In genomic region chr1:16938351-16939321, GRCh38 we compare ENCODE assay signal across 23 cellular contexts. TPM values are rescaled to one million over a fixed set of nuclear protein-coding genes. Genes with fewer than 3 reads are reported as not detected.
DNase-seq lines count a peak whose midpoint lies in the region; ATAC-seq and TF ChIP-seq lines count a peak whose summit lies in the region.
"Had no signal": no experiment of that assay in that cellular context is flagged by ENCODE, and none has a peak within 500 bp of the region (broad histone marks: within the 10 kb centered on the region; RNA-seq: fewer than 3 reads in every experiment).

No MANE protein-coding gene starts in this region.

- TF ChIP-seq CTCF in nephron (IDR thresholded peaks at IDR 0.05; ENCODE audit: unreplicated experiment in 3 of 3): no peak
- TF ChIP-seq CTCF in mesothelial cell of epicardium (IDR thresholded peaks at IDR 0.05; ENCODE audit: unreplicated experiment): no peak

- H3K4me3 Mint-ChIP-seq in activated T-helper 17 cell treated with anti-CD3 and anti-CD28 coated beads, Interleukin-2, amount 50 U/mL, for 72 hours: no peak overlapping the region
- H3K4me3 Mint-ChIP-seq in nephron: peak overlapping the region in 2 of 3 experiments; percentile 30 to 37
- no peak overlapping the region for H3K4me3 Mint-ChIP-seq in mesothelial cell of epicardium
- H3K4me3 Mint-ChIP-seq: activated T-cell treated with anti-CD3 and anti-CD28 coated beads, Interleukin-2, amount 50 U/mL, for 72 hours; neural crest cell had no signal

- H3K4me1 Mint-ChIP-seq in activated T-helper 17 cell treated with anti-CD3 and anti-CD28 coated beads, Interleukin-2, amount 50 U/mL, for 72 hours: no peaks in the 10 kb centered on the region
- H3K4me1 Mint-ChIP-seq in nephron (no peaks in the 10 kb centered on the region), mesothelial cell of epicardium (no peaks in the 10 kb centered on the region)
- H3K4me1 Mint-ChIP-seq: neural crest cell had no signal

- H3K36me3 ChIP-seq in ES-I3 (ENCODE audit: insufficient read depth, low read length): no peaks in the 10 kb centered on the region
- H3K36me3 ChIP-seq in iPS-15b (ENCODE audit: control insufficient read depth, insufficient read depth, low read length): peaks cover 19% of the 10 kb centered on the region
- H3K36me3 ChIP-seq: prostate gland had no signal

- H3K27me3 Mint-ChIP-seq in activated T-helper 17 cell treated with anti-CD3 and anti-CD28 coated beads, Interleukin-2, amount 50 U/mL, for 72 hours: no peaks in the 10 kb centered on the region
- H3K27me3 Mint-ChIP-seq in nephron (ENCODE audit: low read depth) (no peaks in the 10 kb centered on the region), mesothelial cell of epicardium (ENCODE audit: low read depth) (no peaks in the 10 kb centered on the region)

- H3K27ac Mint-ChIP-seq in activated T-helper 17 cell treated with anti-CD3 and anti-CD28 coated beads, Interleukin-2, amount 50 U/mL, for 72 hours: peak overlapping the region; percentile 28
- peak overlapping the region in 1 of 3 experiments; percentile 37 for H3K27ac Mint-ChIP-seq in nephron
- H3K27ac Mint-ChIP-seq in mesothelial cell of epicardium: no peak overlapping the region
- H3K27ac Mint-ChIP-seq: activated T-cell treated with anti-CD3 and anti-CD28 coated beads, Interleukin-2, amount 50 U/mL, for 72 hours had no signal

- peak overlapping the region; percentile 48 for H3K4me3 ChIP-seq in iPS-15b (ENCODE audit: low read depth, low read length)
- H3K4me3 ChIP-seq: prostate gland, skin epidermis had no signal

- H3K9me3 Mint-ChIP-seq in activated T-helper 17 cell treated with anti-CD3 and anti-CD28 coated beads, Interleukin-2, amount 50 U/mL, for 72 hours: no peaks in the 10 kb centered on the region
- no peaks in the 10 kb centered on the region for H3K9me3 Mint-ChIP-seq in nephron
- H3K9me3 Mint-ChIP-seq in mesothelial cell of epicardium: no peaks in the 10 kb centered on the region
- H3K9me3 Mint-ChIP-seq: activated T-cell treated with anti-CD3 and anti-CD28 coated beads, Interleukin-2, amount 50 U/mL, for 72 hours; neural crest cell had no signal

- no peaks in the 10 kb centered on the region for H3K27me3 ChIP-seq in iPS-15b (ENCODE audit: control insufficient read depth, insufficient read depth, low read length)

- H3K4me1 ChIP-seq in ES-I3 (ENCODE audit: insufficient read depth, low read length): peaks cover 6% of the 10 kb centered on the region; the same call in 1 of the 2 replicates
- H3K4me1 ChIP-seq in iPS-15b (ENCODE audit: control insufficient read depth, insufficient read depth, low read length): peaks cover 2% of the 10 kb centered on the region
- H3K4me1 ChIP-seq: prostate gland had no signal

- H3K36me3 Mint-ChIP-seq in activated T-helper 17 cell treated with anti-CD3 and anti-CD28 coated beads, Interleukin-2, amount 50 U/mL, for 72 hours (ENCODE audit: low read depth): peaks cover 54% of the 10 kb centered on the region
- H3K36me3 Mint-ChIP-seq in nephron (ENCODE audit: low read depth) (peaks cover 15% of the 10 kb centered on the region), mesothelial cell of epicardium (peaks cover 8% of the 10 kb centered on the region)

- no peak for ATAC-seq in activated T-helper 17 cell treated with anti-CD3 and anti-CD28 coated beads, Interleukin-2, amount 50 U/mL, for 72 hours (replicated peaks)
- ATAC-seq: activated CD4-positive, CD25-positive, alpha-beta regulatory T cell treated with anti-CD3 and anti-CD28 coated beads, Interleukin-2, amount 50 U/mL, for 24 hours; activated T-cell treated with anti-CD3 and anti-CD28 coated beads, Interleukin-2, amount 50 U/mL, for 72 hours had no signal

- DNase-seq in NOMO-1 (lab: John Stamatoyannopoulos, UW; ENCODE audit: unreplicated experiment in 2 of 2) (no peak), UCSD-AML1 (lab: John Stamatoyannopoulos, UW; ENCODE audit: unreplicated experiment) (no peak), mesothelial cell of epicardium (ENCODE audit: low spot score in 2 of 2, unreplicated experiment in 2 of 2) (no peak), GM19240 (ENCODE audit: insufficient read length, low spot score) (no peak)
- DNase-seq: ACHN; activated CD8-positive, alpha-beta memory T cell treated with anti-CD3 and anti-CD28 coated beads for 24 hours; activated naive CD4-positive, alpha-beta T cell treated with anti-CD3 and anti-CD28 coated beads, Interleukin-2, amount 50 U/mL, for 16 hours; activated T-cell treated with anti-CD3 and anti-CD28 coated beads, Interleukin-2, amount 50 U/mL, for 72 hours; anterior cingulate cortex; central memory CD4-positive, alpha-beta T cell; effector CD8-positive, alpha-beta T cell; midbrain; MM.1S; NCI-H69; stimulated activated CD4-positive, alpha-beta T cell treated with anti-CD3 and anti-CD28 coated beads, Interleukin-2, amount 100 ng/mL, for 48 hours had no signal

- H3K9ac ChIP-seq in ES-I3 (ENCODE audit: low read depth, low read length): peak overlapping the region; percentile 54; the same call in 1 of the 2 replicates
- no peak overlapping the region for H3K9ac ChIP-seq in iPS-15b (ENCODE audit: low read depth, low read length)

- H3K9me3 ChIP-seq in ES-I3 (ENCODE audit: control insufficient read depth, insufficient read depth, low read length): no peaks in the 10 kb centered on the region
- no peaks in the 10 kb centered on the region for H3K9me3 ChIP-seq in iPS-15b (ENCODE audit: control insufficient read depth, insufficient read depth, low read length)
- H3K9me3 ChIP-seq: prostate gland had no signal

RNA-seq across cellular contexts. Expression of gene CROCC, which starts 16.9 kb away (rescaled TPM):
- total RNA-seq in activated T-helper 17 cell treated with anti-CD3 and anti-CD28 coated beads, Interleukin-2, amount 50 U/mL, for 72 hours: 10 to 100 TPM; 21.2 to 24.5 TPM
- total RNA-seq in mesothelial cell of epicardium: 81.3 to 86.4 TPM (median 86.1 TPM) in 3 replicates

RNA-seq across cellular contexts. Expression of gene MFAP2, which starts 41.8 kb away (rescaled TPM):
- total RNA-seq in activated T-helper 17 cell treated with anti-CD3 and anti-CD28 coated beads, Interleukin-2, amount 50 U/mL, for 72 hours: not detected
- total RNA-seq in mesothelial cell of epicardium: 445 to 466 TPM (median 459 TPM) in 3 replicates

RNA-seq across cellular contexts. Expression of gene RNU1-2, which starts 42.9 kb away (rescaled TPM):
- 1,000 to 10,000 TPM; 1,202 to 2,371 TPM for total RNA-seq in activated T-helper 17 cell treated with anti-CD3 and anti-CD28 coated beads, Interleukin-2, amount 50 U/mL, for 72 hours
- 3,774 to 3,945 TPM (median 3,937 TPM) in 3 replicates for total RNA-seq in mesothelial cell of epicardium

Comparison
In these comparisons a context has a peak if more than half of its experiments do, and no peak if none do; other contexts are left out.
1. H3K4me3 Mint-ChIP-seq: peak in nephron (2 of 3); none in activated T-helper 17 cell treated with anti-CD3 and anti-CD28 coated beads, Interleukin-2, amount 50 U/mL, for 72 hours (single experiment) and mesothelial cell of epicardium (single experiment).
2. RNA of gene MFAP2, which starts 41.8 kb away (total RNA-seq): 445 to 466 TPM in mesothelial cell of epicardium; not detected in activated T-helper 17 cell treated with anti-CD3 and anti-CD28 coated beads, Interleukin-2, amount 50 U/mL, for 72 hours; every median in the first group is over 100 times any median in the second.